ENCODE assay signal across 11 cellular contexts in the genomic region with DNA sequence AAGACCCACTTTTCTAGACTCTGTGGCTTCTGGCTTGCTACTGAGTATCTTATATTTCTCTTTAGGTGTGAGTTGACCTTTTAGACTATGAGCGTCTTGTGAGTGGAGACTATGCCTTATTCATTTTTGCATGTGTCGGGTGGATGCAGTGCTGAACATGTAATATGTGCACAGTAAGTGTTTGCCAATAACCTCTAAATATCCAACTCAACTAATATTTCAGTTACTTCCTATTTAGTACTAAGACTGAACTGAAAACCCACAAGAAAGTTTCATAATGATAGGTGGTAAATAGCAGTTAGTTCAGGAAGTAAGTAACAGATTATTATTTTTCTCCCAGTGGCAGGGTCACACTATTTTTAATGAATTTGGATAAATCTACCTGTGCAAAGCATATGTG.
DNase-seq lines count a peak whose midpoint lies in the region; ATAC-seq and TF ChIP-seq lines count a peak whose summit lies in the region.
"Had no signal": no experiment of that assay in that cellular context is flagged by ENCODE, and none has a peak within 500 bp of the region (broad histone marks: within the 10 kb centered on the region; RNA-seq: fewer than 3 reads in every experiment).

No MANE protein-coding gene starts in this region.

- ATAC-seq in GM18498 (IDR thresholded peaks at IDR 0.05; ENCODE audit: unreplicated experiment) = peak; percentile 78
- peak; percentile 82 for ATAC-seq in GM21390 (IDR thresholded peaks at IDR 0.05; ENCODE audit: unreplicated experiment)
- peak; percentile 83 for ATAC-seq in HG03378 (IDR thresholded peaks at IDR 0.05; ENCODE audit: unreplicated experiment)
- no peak for ATAC-seq in HG03095 (IDR thresholded peaks at IDR 0.05; ENCODE audit: unreplicated experiment)
- no peak for ATAC-seq in HG03039 (IDR thresholded peaks at IDR 0.05; ENCODE audit: unreplicated experiment)

- no peak for TF ChIP-seq CTCF in brain microvascular endothelial cell (IDR thresholded peaks at IDR 0.05; ENCODE audit: low read depth, low read length, missing control alignments)

- H3K4me3 ChIP-seq in brain microvascular endothelial cell (ENCODE audit: low read depth, low read length) = no peak overlapping the region
- H3K4me3 ChIP-seq: tibial artery had no signal

- in situ Hi-C loops in brain microvascular endothelial cell (cut with HindIII; ENCODE audit: low pct_ligation_motif_present, low sequenced_read_pairs) = no loop called here

- peak; percentile 68 for DNase-seq in SKM-1 (lab: John Stamatoyannopoulos, UW; ENCODE audit: unreplicated experiment)
- no peak for DNase-seq in activated CD4-positive, alpha-beta T cell treated with anti-CD3 and anti-CD28 coated beads for 1 hour
- no peak for DNase-seq in brain microvascular endothelial cell
- DNase-seq: activated T-cell treated with anti-CD3 and anti-CD28 coated beads, Interleukin-2, amount 50 U/mL, for 24 hours; Karpas-422; tibial artery had no signal

- H3K36me3 ChIP-seq in brain microvascular endothelial cell (replicated peaks) = no peaks in the 10 kb centered on the region
- H3K36me3 ChIP-seq: tibial artery had no signal

- no peak overlapping the region for H3K27ac ChIP-seq in brain microvascular endothelial cell
- H3K27ac ChIP-seq: tibial artery had no signal

- no peaks in the 10 kb centered on the region for H3K27me3 ChIP-seq in brain microvascular endothelial cell (replicated peaks)
- H3K27me3 ChIP-seq: tibial artery had no signal

Comparison
In these comparisons a context has a peak if more than half of its experiments do, and no peak if none do; other contexts are left out.
1. ATAC-seq: peak in GM18498 (single experiment), GM21390 (single experiment) and HG03378 (single experiment); none in HG03095 (single experiment) and HG03039 (single experiment).